8 cellular contexts compared by ENCODE assay signal in genomic region chr1:43653339-43653738, GRCh38. TPM values are rescaled to one million over a fixed set of nuclear protein-coding genes. Genes with fewer than 3 reads are reported as not detected.
A peak's percentile ranks its signal among the peaks of the same experiment; 100 is the strongest.
DNase-seq lines count a peak whose midpoint lies in the region; TF ChIP-seq lines count a peak whose summit lies in the region.

No MANE protein-coding gene starts in this region.

- H3K27me3 Mint-ChIP-seq in immature natural killer cell (ENCODE audit: low read depth in 3 of 3): peaks cover 15 to 18% (median 15%) of the 10 kb centered on the region in 3 donors

- DNase-seq in A172 (ENCODE audit: low spot score) (peak; percentile 24), GM12865 (ENCODE audit: low read depth) (peak; percentile 48), SK-MEL-5 (ENCODE audit: low read depth, low spot score) (peak; percentile 66), fibroblast of mammary gland (ENCODE audit: low read depth) (peak; percentile 59), NCI-H1105 treated with DMSO at 0.1 percent for 48 hours (lab: John Stamatoyannopoulos, UW) (no peak), KG1 (lab: John Stamatoyannopoulos, UW) (no peak), stomach (no peak), immature natural killer cell (no peak)

- peaks cover 16 to 49% (median 31%) of the 10 kb centered on the region in 4 donors for H3K4me1 ChIP-seq in stomach

- intact Hi-C loops in stomach (cut with DNase I; ENCODE audit: low total_unique reads): no loop called here

- no peaks in the 10 kb centered on the region for H3K27me3 ChIP-seq in stomach

- in situ Hi-C loops in SK-MEL-5 (cut with HindIII; ENCODE audit: low pct_unique_long_range_greater_than_20kb, low sequenced_read_pairs): no loop called here

- H3K27ac ChIP-seq in stomach: no peak overlapping the region

- H3K4me3 ChIP-seq in GM12865 (ENCODE audit: low read depth, low read length) (no peak overlapping the region), fibroblast of mammary gland (ENCODE audit: control insufficient read depth, low read depth, low read length) (no peak overlapping the region), stomach (no peak overlapping the region)

- 59 to 65% (median 61%) methylated on average over 3 of the region's 3 CpGs for WGBS in stomach, 5 donors

- H3K4me3 Mint-ChIP-seq in immature natural killer cell: no peak overlapping the region

- no peak for TF ChIP-seq POLR2A in stomach (IDR thresholded peaks at IDR 0.05)

- H3K36me3 ChIP-seq in stomach: peaks cover 41 to 56% (median 54%) of the 10 kb centered on the region in 4 donors

- peaks cover 42 to 49% of the 10 kb centered on the region in 2 donors for H3K4me1 Mint-ChIP-seq in immature natural killer cell

- TF ChIP-seq EP300 in stomach (IDR thresholded peaks at IDR 0.05): no peak

- no peaks in the 10 kb centered on the region for H3K9me3 ChIP-seq in stomach

- TF ChIP-seq CTCF in GM12865 (IDR thresholded peaks at IDR 0.05; ENCODE audit: insufficient read depth, low read depth, low read length, missing control alignments): peak; percentile 37
- TF ChIP-seq CTCF in fibroblast of mammary gland (conservative IDR thresholded peaks at IDR 0.05; ENCODE audit: control insufficient read depth, insufficient read depth, low read depth, low read length): peak; percentile 54
- no peak for TF ChIP-seq CTCF in stomach (IDR thresholded peaks at IDR 0.05)

- peak overlapping the region in 2 of 6 donors; percentile 6 to 36 for H3K27ac Mint-ChIP-seq in immature natural killer cell

- peaks cover 4 to 26% (median 11%) of the 10 kb centered on the region in 3 donors for H3K36me3 Mint-ChIP-seq in immature natural killer cell

- H3K9me3 Mint-ChIP-seq in immature natural killer cell: no peaks in the 10 kb centered on the region

RNA-seq across cellular contexts. Expression of gene KDM4A, which starts 3.4 kb away (rescaled TPM):
- 21.8 and 26.2 TPM in 2 replicates for total RNA-seq in A172 (2014; rRNA removed; shearing (Covaris generic))
- total RNA-seq in SK-MEL-5 (2014; rRNA removed; shearing (Covaris generic)): 26.4 and 28.6 TPM in 2 replicates
- polyA plus RNA-seq in SK-MEL-5 (2015; cell fraction: cytosol; rRNA removed): 14.6 and 18.5 TPM in 2 replicates
- 13.4 and 23.7 TPM in 2 replicates for polyA plus RNA-seq in SK-MEL-5 (2015; cell fraction: nucleus; rRNA removed)
- 10 to 100 TPM; 20.5 to 64.3 (median 42.0) TPM for total RNA-seq in stomach
- polyA plus RNA-seq in stomach (1 to 10 TPM; 6.9 to 9.8 (median 8.9) TPM), immature natural killer cell (10 to 100 TPM in 1 of 3 donors, 1 to 10 TPM in 2; 2.1 to 14.1 (median 6.7) TPM)

RNA-seq across cellular contexts. Expression of gene ST3GAL3, which starts 54.0 kb away (rescaled TPM):
- 7.4 and 8.9 TPM in 2 replicates for total RNA-seq in A172 (2014; rRNA removed; shearing (Covaris generic))
- total RNA-seq in SK-MEL-5 (2014; rRNA removed; shearing (Covaris generic)): 4.1 and 4.8 TPM in 2 replicates
- 6.0 and 8.1 TPM in 2 replicates for polyA plus RNA-seq in SK-MEL-5 (2015; cell fraction: cytosol; rRNA removed)
- polyA plus RNA-seq in SK-MEL-5 (2015; cell fraction: nucleus; rRNA removed): 11.7 and 15.4 TPM in 2 replicates
- total RNA-seq in stomach: 10 to 100 TPM in 2 of 5 donors, 1 to 10 TPM in 3; 1.6 to 68.3 (median 2.9) TPM
- polyA plus RNA-seq in stomach: 1 to 10 TPM; 5.8 to 8.9 (median 7.6) TPM
- polyA plus RNA-seq in immature natural killer cell: 1 to 10 TPM in 2 of 3 donors, under 1 TPM in 1; 0.08 to 8.1 (median 3.8) TPM

Comparison
In these comparisons a context has a peak if more than half of its experiments do, and no peak if none do; other contexts are left out.
1. DNase-seq: peak in A172 (single experiment), GM12865 (single experiment), SK-MEL-5 (single experiment) and fibroblast of mammary gland (single experiment); none in NCI-H1105 treated with DMSO at 0.1 percent for 48 hours (single experiment), KG1 (single experiment), stomach (single experiment) and immature natural killer cell (0 of 3).
2. CTCF ChIP-seq: peak in GM12865 (single experiment) and fibroblast of mammary gland (single experiment); none in stomach (0 of 7).